In the genomic region with DNA sequence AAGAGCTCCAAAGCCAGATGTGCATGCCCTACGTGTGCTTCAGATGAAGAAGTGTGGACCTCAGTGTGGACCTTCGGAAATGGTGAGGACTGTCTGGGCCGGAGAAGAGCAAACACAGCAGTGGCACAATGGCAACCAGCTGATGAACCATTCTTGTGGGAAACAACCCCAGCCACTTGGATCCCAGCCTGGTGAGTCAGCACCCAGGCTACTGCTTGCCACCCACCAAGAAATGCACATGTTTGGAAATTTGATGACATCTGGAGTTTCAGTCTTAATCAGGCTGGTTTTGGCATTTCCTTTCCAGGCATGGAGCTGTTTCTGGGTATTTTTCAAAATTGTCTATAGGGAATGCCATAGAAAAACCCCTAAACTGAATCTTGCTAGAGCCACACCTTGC, we compare ENCODE assay signal across 10 cellular contexts. TPM values are rescaled to one million over a fixed set of nuclear protein-coding genes. Genes with fewer than 3 reads are reported as not detected.
DNase-seq lines count a peak whose midpoint lies in the region; ATAC-seq, FAIRE-seq and TF ChIP-seq lines count a peak whose summit lies in the region.
"Had no signal": no experiment of that assay in that cellular context is flagged by ENCODE, and none has a peak within 500 bp of the region (broad histone marks: within the 10 kb centered on the region; RNA-seq: fewer than 3 reads in every experiment).

No MANE protein-coding gene starts in this region.

- FAIRE-seq in frontal cortex (lab: Jason Lieb, UNC) = no peak

- no peaks in the 10 kb centered on the region for H3F3A ChIP-seq in smooth muscle cell (ENCODE audit: low read depth)

- peak overlapping the region; percentile 29 for H3K4me3 Mint-ChIP-seq in T-helper 1 cell treated with Interleukin-12 subunit alpha and Interleukin-12 subunit beta and Interleukin-4 antibody, amounts not matched to agents 30 μg/mL and 1 μg/mL, for 36 hours
- no peak overlapping the region for H3K4me3 Mint-ChIP-seq in type B pancreatic cell

- peak overlapping the region; percentile 86 for H3K27ac Mint-ChIP-seq in T-helper 1 cell treated with Interleukin-12 subunit alpha and Interleukin-12 subunit beta and Interleukin-4 antibody, amounts not matched to agents 30 μg/mL and 1 μg/mL, for 36 hours
- no peak overlapping the region for H3K27ac Mint-ChIP-seq in type B pancreatic cell

- no peak overlapping the region for H2AFZ ChIP-seq in smooth muscle cell (ENCODE audit: low read depth)

- TF ChIP-seq CTCF in choroid plexus epithelial cell (conservative IDR thresholded peaks at IDR 0.05; ENCODE audit: low read depth, low read length) = no peak
- no peak for TF ChIP-seq CTCF in smooth muscle cell (IDR thresholded peaks at IDR 0.05; ENCODE audit: borderline replicate concordance, insufficient read depth, poor library complexity, severe bottlenecking)
- no peak for TF ChIP-seq CTCF in BE2C (IDR thresholded peaks at IDR 0.05; ENCODE audit: low read depth, low read length)
- no peak for TF ChIP-seq CTCF in type B pancreatic cell (conservative IDR thresholded peaks at IDR 0.05)

- no peaks in the 10 kb centered on the region for H3K27me3 Mint-ChIP-seq in T-helper 1 cell treated with Interleukin-12 subunit alpha and Interleukin-12 subunit beta and Interleukin-4 antibody, amounts not matched to agents 30 μg/mL and 1 μg/mL, for 36 hours (ENCODE audit: low read depth)
- H3K27me3 Mint-ChIP-seq in type B pancreatic cell = peaks cover 3% of the 10 kb centered on the region

- WGBS in smooth muscle cell (ENCODE audit: low lambda C conversion rate) = 47% methylated on average over 3 of the region's 3 CpGs

- H3K36me3 ChIP-seq in smooth muscle cell (ENCODE audit: low read depth) (no peaks in the 10 kb centered on the region), BE2C (no peaks in the 10 kb centered on the region)
- H3K36me3 ChIP-seq: prostate gland had no signal

- H3K9me3 Mint-ChIP-seq in T-helper 1 cell treated with Interleukin-12 subunit alpha and Interleukin-12 subunit beta and Interleukin-4 antibody, amounts not matched to agents 30 μg/mL and 1 μg/mL, for 36 hours = peaks cover 39% of the 10 kb centered on the region
- H3K9me3 Mint-ChIP-seq in type B pancreatic cell = no peaks in the 10 kb centered on the region

- H3K4me2 ChIP-seq in smooth muscle cell = no peak overlapping the region

- no peak for ATAC-seq in HG03439 (IDR thresholded peaks at IDR 0.05; ENCODE audit: unreplicated experiment)

- H4K20me1 ChIP-seq in smooth muscle cell (ENCODE audit: low read depth) = no peaks in the 10 kb centered on the region

- peaks cover 79% of the 10 kb centered on the region for H3K4me1 Mint-ChIP-seq in T-helper 1 cell treated with Interleukin-12 subunit alpha and Interleukin-12 subunit beta and Interleukin-4 antibody, amounts not matched to agents 30 μg/mL and 1 μg/mL, for 36 hours (ENCODE audit: low read depth)
- H3K4me1 Mint-ChIP-seq in type B pancreatic cell (ENCODE audit: unreplicated experiment) = no peaks in the 10 kb centered on the region

- H3K27me3 ChIP-seq in smooth muscle cell (ENCODE audit: low read depth) (no peaks in the 10 kb centered on the region), BE2C (no peaks in the 10 kb centered on the region)

- H3K27ac ChIP-seq in smooth muscle cell (ENCODE audit: low read depth) = peak overlapping the region; percentile 33
- H3K27ac ChIP-seq: prostate gland had no signal

- peaks cover 52% of the 10 kb centered on the region for H3K36me3 Mint-ChIP-seq in T-helper 1 cell treated with Interleukin-12 subunit alpha and Interleukin-12 subunit beta and Interleukin-4 antibody, amounts not matched to agents 30 μg/mL and 1 μg/mL, for 36 hours (ENCODE audit: low read depth)
- H3K36me3 Mint-ChIP-seq in type B pancreatic cell = no peaks in the 10 kb centered on the region

- H3K4me3 ChIP-seq in choroid plexus epithelial cell (ENCODE audit: low read depth, low read length) (no peak overlapping the region), smooth muscle cell (no peak overlapping the region), BE2C (ENCODE audit: low read depth, low read length) (no peak overlapping the region)
- H3K4me3 ChIP-seq: prostate gland had no signal

- DNase-seq in GM04504 (ENCODE audit: low read depth) (peak; percentile 58), choroid plexus epithelial cell (ENCODE audit: low read depth) (peak; percentile 43), smooth muscle cell (lab: John Stamatoyannopoulos, UW; ENCODE audit: unreplicated experiment) (no peak), BE2C (no peak), frontal cortex (ENCODE audit: low spot score in 2 of 2) (no peak), type B pancreatic cell (ENCODE audit: extremely low spot score, unreplicated experiment) (no peak)
- DNase-seq: NCI-H1694 had no signal

- no peaks in the 10 kb centered on the region for H3K4me1 ChIP-seq in smooth muscle cell (ENCODE audit: low read depth)
- no peaks in the 10 kb centered on the region for H3K4me1 ChIP-seq in BE2C
- H3K4me1 ChIP-seq: prostate gland had no signal

- H3K79me2 ChIP-seq in smooth muscle cell (ENCODE audit: low read depth) = no peaks in the 10 kb centered on the region

- H3K9me3 ChIP-seq in smooth muscle cell (replicated peaks; ENCODE audit: low read depth) = no peaks in the 10 kb centered on the region
- no peaks in the 10 kb centered on the region; the same call in 1 of the 2 replicates for H3K9me3 ChIP-seq in BE2C
- H3K9me3 ChIP-seq: prostate gland had no signal

- no peak overlapping the region for H3K9ac ChIP-seq in smooth muscle cell (ENCODE audit: low read depth)

RNA-seq across cellular contexts. Expression of a gene that starts 42.7 kb away (rescaled TPM):
- total RNA-seq in smooth muscle cell (0.58 TPM in 1 of 2 replicates, not detected in the other), frontal cortex (not detected), type B pancreatic cell (ENCODE audit: low replicate concordance) (2.3 and 4.3 TPM in 2 replicates)
- not detected in 2 replicates for polyA plus RNA-seq in smooth muscle cell
- not detected for polyA plus RNA-seq in BE2C (2012; ENCODE audit: insufficient read depth, insufficient read length, low read depth)

Comparison
In these comparisons a context has a peak if more than half of its experiments do, and no peak if none do; other contexts are left out.
1. DNase-seq: peak in GM04504 (single experiment) and choroid plexus epithelial cell (single experiment); none in smooth muscle cell (single experiment), BE2C (single experiment), frontal cortex (0 of 2) and type B pancreatic cell (single experiment).